In genomic region chr17:81509687-81510523, GRCh38 we compare ENCODE assay signal across 8 cellular contexts. TPM values are rescaled to one million over a fixed set of nuclear protein-coding genes. Genes with fewer than 3 reads are reported as not detected.
DNase-seq lines count a peak whose midpoint lies in the region; ATAC-seq and TF ChIP-seq lines count a peak whose summit lies in the region.

No MANE protein-coding gene starts in this region.

- CTCF ChIA-PET in Panc1 (lab: Charles Lee), result no interaction called here

- DNase-seq in GM06990 (ENCODE audit: extremely low read depth, insufficient read length) (no peak), Panc1 (ENCODE audit: low read depth, low spot score) (no peak), NCI-H69 (lab: John Stamatoyannopoulos, UW) (no peak), NCI-H2171 (lab: John Stamatoyannopoulos, UW) (no peak)
- DNase-seq in central memory CD8-positive, alpha-beta T cell (ENCODE audit: low spot score in 2 of 2), result no peak

- H3K4me1 ChIP-seq in Panc1 (ENCODE audit: control insufficient read depth, insufficient read depth, low read length) (peaks cover 13% of the 10 kb centered on the region), mucosa of stomach (ENCODE audit: control insufficient read depth, insufficient read depth, low read length) (peaks cover 10% of the 10 kb centered on the region)

- POLR2A ChIA-PET in Panc1 (lab: Charles Lee), result interaction anchor here (0.5 to 1.2 kb wide), 2 partner anchors 16 to 118 kb away, joined by 3 to 5 read pairs; no protein-coding TSS in a partner anchor

- H3K27me3 ChIP-seq in GM06990 (replicated peaks; ENCODE audit: control insufficient read depth, insufficient read depth, low read length) (no peaks in the 10 kb centered on the region), Panc1 (ENCODE audit: control insufficient read depth, insufficient read depth, low read length) (no peaks in the 10 kb centered on the region), mucosa of stomach (ENCODE audit: control insufficient read depth, insufficient read depth, low read length) (no peaks in the 10 kb centered on the region)

- H3K4me3 Mint-ChIP-seq in central memory CD8-positive, alpha-beta T cell, result peak overlapping the region; percentile 100

- ATAC-seq in Panc1, result no peak
- ATAC-seq in central memory CD8-positive, alpha-beta T cell (replicated peaks; ENCODE audit: extremely low read depth, poor library complexity, severe bottlenecking), result no peak
- no peak for ATAC-seq in HG02571 (IDR thresholded peaks at IDR 0.05; ENCODE audit: unreplicated experiment)
- ATAC-seq in GM21825 (IDR thresholded peaks at IDR 0.05; ENCODE audit: unreplicated experiment), result no peak

- peaks cover 47% of the 10 kb centered on the region for H3K4me1 Mint-ChIP-seq in central memory CD8-positive, alpha-beta T cell

- H3K4me3 ChIP-seq in GM06990 (replicated peaks; ENCODE audit: low read depth, low read length), result peak overlapping the region; percentile 83
- H3K4me3 ChIP-seq in Panc1 (ENCODE audit: low read depth in 2 of 2, low read length in 2 of 2), result peak overlapping the region; percentile 67 to 100
- peak overlapping the region; percentile 92 for H3K4me3 ChIP-seq in mucosa of stomach (ENCODE audit: low read length)

- H3K9me3 ChIP-seq in Panc1 (ENCODE audit: control insufficient read depth, insufficient read depth, low read depth, low read length), result no peaks in the 10 kb centered on the region
- no peaks in the 10 kb centered on the region for H3K9me3 ChIP-seq in mucosa of stomach (ENCODE audit: control insufficient read depth, low read length)

- H3K36me3 ChIP-seq in GM06990 (ENCODE audit: control insufficient read depth, insufficient read depth, low read length) (peaks cover 28% of the 10 kb centered on the region), Panc1 (ENCODE audit: control insufficient read depth, insufficient read depth, low read length) (peaks cover 31% of the 10 kb centered on the region), mucosa of stomach (ENCODE audit: control insufficient read depth, insufficient read depth, low read length) (peaks cover 28% of the 10 kb centered on the region)

- no peaks in the 10 kb centered on the region for H3K9me3 Mint-ChIP-seq in central memory CD8-positive, alpha-beta T cell

- peak overlapping the region; percentile 87 for H3K27ac ChIP-seq in Panc1 (ENCODE audit: low read length)

- H3K36me3 Mint-ChIP-seq in central memory CD8-positive, alpha-beta T cell (ENCODE audit: insufficient read depth), result peaks cover 55% of the 10 kb centered on the region

- H3K9ac ChIP-seq in mucosa of stomach (ENCODE audit: low read length), result peak overlapping the region; percentile 96

- in situ Hi-C loops in Panc1 (cut with HindIII; ENCODE audit: low pct_unique_long_range_greater_than_20kb, low sequenced_read_pairs), result no loop called here

- no peaks in the 10 kb centered on the region for H3K27me3 Mint-ChIP-seq in central memory CD8-positive, alpha-beta T cell

- intact Hi-C loops in Panc1 (cut with micrococcal nuclease; ENCODE audit: unreplicated experiment), result no loop called here

- no TSS peak for BruUV-seq in Panc1 (replicated peaks; lab: Mats Ljungman, UMichigan)

- H3K27ac Mint-ChIP-seq in central memory CD8-positive, alpha-beta T cell (ENCODE audit: low read depth), result peak overlapping the region; percentile 92

- TF ChIP-seq CTCF in GM06990 (IDR thresholded peaks at IDR 0.05; ENCODE audit: insufficient read depth, low read length, poor library complexity, severe bottlenecking) (no peak), Panc1 (IDR thresholded peaks at IDR 0.05) (no peak)

RNA-seq across cellular contexts. Expression of gene ACTG1, which starts 2.7 kb away (rescaled TPM):
- 4,502 TPM for total RNA-seq in Panc1 (2021; ENCODE audit: unreplicated experiment)
- polyA plus RNA-seq in Panc1 (2012; ENCODE audit: insufficient read length), result 6,760 TPM

RNA-seq across cellular contexts. Expression of gene FSCN2, which starts 18.3 kb away (rescaled TPM):
- total RNA-seq in Panc1 (2021; ENCODE audit: unreplicated experiment), result 1.2 TPM
- 9.6 TPM for polyA plus RNA-seq in Panc1 (2012; ENCODE audit: insufficient read length)

RNA-seq across cellular contexts. Expression of gene FAAP100, which starts 42.2 kb away (rescaled TPM):
- total RNA-seq in Panc1 (2021; ENCODE audit: unreplicated experiment), result 265 TPM
- polyA plus RNA-seq in Panc1 (2012; ENCODE audit: insufficient read length), result 232 TPM
